13 cellular contexts compared by ENCODE assay signal in genomic region chr1:196152086-196152485, GRCh38.
DNase-seq lines count a peak whose midpoint lies in the region; ATAC-seq and TF ChIP-seq lines count a peak whose summit lies in the region.
"Had no signal": no experiment of that assay in that cellular context is flagged by ENCODE, and none has a peak within 500 bp of the region (broad histone marks: within the 10 kb centered on the region; RNA-seq: fewer than 3 reads in every experiment).

No MANE protein-coding gene starts in this region.

- no peak overlapping the region for H3K27ac ChIP-seq in colonic mucosa
- H3K27ac ChIP-seq: gastrocnemius medialis, right atrium auricular region had no signal

- DNase-seq in MV-4-11 (lab: John Stamatoyannopoulos, UW) (peak; percentile 57), colonic mucosa (peak; percentile 35), myocyte (ENCODE audit: low read depth) (peak; percentile 2), DMS 273 treated with DMSO at 0.1 percent for 48 hours (lab: John Stamatoyannopoulos, UW) (no peak), GOT3 (lab: John Stamatoyannopoulos, UW) (no peak), epidermal melanocyte (ENCODE audit: insufficient read length, low spot score) (no peak)
- DNase-seq: gastrocnemius medialis, NCI-H1417, NCI-H510A, substantia nigra had no signal

- no peak for TF ChIP-seq CTCF in colonic mucosa (IDR thresholded peaks at IDR 0.05)

- H3K27me3 ChIP-seq in colonic mucosa, result no peaks in the 10 kb centered on the region
- H3K27me3 ChIP-seq: gastrocnemius medialis, right atrium auricular region had no signal

- no peaks in the 10 kb centered on the region for H3K4me1 ChIP-seq in colonic mucosa
- H3K4me1 ChIP-seq: gastrocnemius medialis, right atrium auricular region had no signal

- no peak overlapping the region for H3K9ac ChIP-seq in colonic mucosa (ENCODE audit: low read depth in 2 of 2, low read length in 2 of 2)

- H3K36me3 ChIP-seq in colonic mucosa, result no peaks in the 10 kb centered on the region
- H3K36me3 ChIP-seq: gastrocnemius medialis, right atrium auricular region had no signal

- no peaks in the 10 kb centered on the region for H3K9me3 ChIP-seq in colonic mucosa
- H3K9me3 ChIP-seq: gastrocnemius medialis, right atrium auricular region had no signal

- no peak overlapping the region for H3K4me3 ChIP-seq in colonic mucosa
- H3K4me3 ChIP-seq: gastrocnemius medialis, right atrium auricular region had no signal

- peak; percentile 73 for ATAC-seq in GM18867 (IDR thresholded peaks at IDR 0.05; ENCODE audit: unreplicated experiment)
- no peak for ATAC-seq in HG03378 (IDR thresholded peaks at IDR 0.05; ENCODE audit: unreplicated experiment)
- ATAC-seq: gastrocnemius medialis had no signal

- intact Hi-C loops in colonic mucosa (cut with DNase I), result no loop called here

Comparison
In these comparisons a context has a peak if more than half of its experiments do, and no peak if none do; other contexts are left out.
1. DNase-seq: peak in MV-4-11 (single experiment), colonic mucosa (single experiment) and myocyte (single experiment); none in DMS 273 treated with DMSO at 0.1 percent for 48 hours (single experiment), GOT3 (single experiment) and epidermal melanocyte (single experiment).